ENCODE assay signal across 8 cellular contexts in the genomic region with DNA sequence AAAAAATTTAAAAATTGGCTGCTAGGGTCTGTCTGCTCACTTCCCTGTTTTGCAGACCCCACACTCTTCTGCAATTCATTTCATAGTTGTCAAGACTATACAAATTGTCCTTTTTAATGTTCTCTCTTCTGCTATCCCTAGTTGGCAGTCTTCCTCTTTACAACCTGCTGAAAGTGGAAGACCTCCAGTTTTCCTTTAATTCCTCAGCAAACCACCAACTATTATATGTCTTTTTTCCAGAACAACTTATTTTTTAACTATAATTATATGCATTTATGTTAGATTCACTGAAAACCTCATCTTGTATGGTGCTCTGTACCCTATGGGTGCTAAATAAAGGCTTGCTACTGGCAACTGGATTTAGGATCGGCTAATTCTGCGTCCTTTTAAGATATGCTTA. TPM values are rescaled to one million over a fixed set of nuclear protein-coding genes. Genes with fewer than 3 reads are reported as not detected.
DNase-seq lines count a peak whose midpoint lies in the region; ATAC-seq lines count a peak whose summit lies in the region.

No MANE protein-coding gene starts in this region.

- no peaks in the 10 kb centered on the region for H3K4me1 ChIP-seq in iPS-18a (ENCODE audit: control insufficient read depth, low read depth, low read length)
- H3K4me1 ChIP-seq in thymus (ENCODE audit: control insufficient read depth, insufficient read depth, low read length): peaks cover 11% of the 10 kb centered on the region

- intact Hi-C loops in activated CD4-positive, alpha-beta T cell treated with anti-CD3 and anti-CD28 coated beads, Interleukin-2, amount 10 ng/mL, durations not matched to agents 24 days and 14 days (cut with micrococcal nuclease): loop anchor here (1.0 to 10.0 kb wide), 10 partner anchors 48 to 873 kb away; a partner anchor contains a TSS

- no peaks in the 10 kb centered on the region for H3K27me3 ChIP-seq in iPS-18a (ENCODE audit: control insufficient read depth, insufficient read depth, low read length)
- no peaks in the 10 kb centered on the region for H3K27me3 ChIP-seq in thymus (ENCODE audit: control insufficient read depth, insufficient read depth)

- H3K36me3 ChIP-seq in iPS-18a (ENCODE audit: control insufficient read depth, low read depth, low read length) (no peaks in the 10 kb centered on the region), thymus (ENCODE audit: control insufficient read depth, insufficient read depth) (peaks cover 6% of the 10 kb centered on the region)

- H3K36me3 Mint-ChIP-seq in activated CD4-positive, alpha-beta T cell treated with anti-CD3 and anti-CD28 coated beads, Interleukin-2, amount 10 ng/mL, durations not matched to agents 24 days and 14 days (ENCODE audit: low read depth): peaks cover 36% of the 10 kb centered on the region
- H3K36me3 Mint-ChIP-seq in T-cell: peaks cover 26% of the 10 kb centered on the region

- POLR2A ChIA-PET in T-cell (lab: Charles Lee): interaction anchor here in 1 of 2 donors (0.7 kb wide), 1 partner anchor 45 kb away, joined by 3 read pairs; no protein-coding TSS in a partner anchor

- H3K27ac ChIP-seq in iPS-18a (ENCODE audit: low read length): no peak overlapping the region
- no peak overlapping the region for H3K27ac ChIP-seq in thymus (ENCODE audit: low read depth)

- peaks cover 43% of the 10 kb centered on the region for H3K4me1 Mint-ChIP-seq in activated CD4-positive, alpha-beta T cell treated with anti-CD3 and anti-CD28 coated beads, Interleukin-2, amount 10 ng/mL, durations not matched to agents 24 days and 14 days
- peaks cover 44 to 46% (median 45%) of the 10 kb centered on the region in 3 donors for H3K4me1 Mint-ChIP-seq in T-cell

- peak overlapping the region; percentile 74 for H3K4me3 ChIP-seq in iPS-18a (ENCODE audit: low read length)
- peak overlapping the region; percentile 84 for H3K4me3 ChIP-seq in thymus (ENCODE audit: low read length)

- H3K9me3 ChIP-seq in iPS-18a (ENCODE audit: control insufficient read depth, low read depth, low read length): no peaks in the 10 kb centered on the region
- H3K9me3 ChIP-seq in thymus (ENCODE audit: control insufficient read depth): no peaks in the 10 kb centered on the region

- H3K27ac Mint-ChIP-seq in activated CD4-positive, alpha-beta T cell treated with anti-CD3 and anti-CD28 coated beads, Interleukin-2, amount 10 ng/mL, durations not matched to agents 24 days and 14 days: peak overlapping the region; percentile 99
- H3K27ac Mint-ChIP-seq in T-cell: peak overlapping the region; percentile 100

- H3K9me3 Mint-ChIP-seq in activated CD4-positive, alpha-beta T cell treated with anti-CD3 and anti-CD28 coated beads, Interleukin-2, amount 10 ng/mL, durations not matched to agents 24 days and 14 days: no peaks in the 10 kb centered on the region
- no peaks in the 10 kb centered on the region for H3K9me3 Mint-ChIP-seq in T-cell

- no peak for DNase-seq in activated CD4-positive, alpha-beta T cell treated with anti-CD3 and anti-CD28 coated beads, Interleukin-2, amount 10 ng/mL, durations not matched to agents 24 days and 14 days
- DNase-seq in activated CD4-positive, alpha-beta T cell treated with anti-CD3 and anti-CD28 coated beads, Interleukin-2, amount 50 U/mL, for 4 hours: no peak
- no peak for DNase-seq in T-cell
- no peak for DNase-seq in NCI-H446 (lab: John Stamatoyannopoulos, UW)
- no peak for DNase-seq in C1 segment of cervical spinal cord (lab: John Stamatoyannopoulos, UW)
- no peak for DNase-seq in dermis blood vessel endothelial cell

- CTCF ChIA-PET in T-cell (lab: Charles Lee): interaction anchor here in 1 of 2 donors (0.6 kb wide), 2 partner anchors 28 to 443 kb away, joined by 3 read pairs; no protein-coding TSS in a partner anchor

- WGBS in thymus: 65% methylated on average over 2 of the region's 2 CpGs

- peak overlapping the region; percentile 95 for H3K4me3 Mint-ChIP-seq in activated CD4-positive, alpha-beta T cell treated with anti-CD3 and anti-CD28 coated beads, Interleukin-2, amount 10 ng/mL, durations not matched to agents 24 days and 14 days
- peak overlapping the region; percentile 95 to 98 (median 98) for H3K4me3 Mint-ChIP-seq in T-cell

- peak overlapping the region; percentile 69 for H3K9ac ChIP-seq in iPS-18a (ENCODE audit: low read length)

- no peaks in the 10 kb centered on the region for H3K27me3 Mint-ChIP-seq in activated CD4-positive, alpha-beta T cell treated with anti-CD3 and anti-CD28 coated beads, Interleukin-2, amount 10 ng/mL, durations not matched to agents 24 days and 14 days
- no peaks in the 10 kb centered on the region for H3K27me3 Mint-ChIP-seq in T-cell

- no peak for ATAC-seq in T-cell (replicated peaks in 1 of 4)

RNA-seq across cellular contexts. Expression of a gene that starts 1.1 kb away (rescaled TPM):
- total RNA-seq in activated CD4-positive, alpha-beta T cell treated with anti-CD3 and anti-CD28 coated beads, Interleukin-2, amount 10 ng/mL, durations not matched to agents 24 days and 14 days: 56.8 and 60.8 TPM in 2 replicates
- 100 to 1,000 TPM in 3 of 5 donors, 10 to 100 TPM in 2; 94.0 to 119 (median 113) TPM for total RNA-seq in T-cell
- polyA plus RNA-seq in thymus: 170 TPM
- total RNA-seq in dermis blood vessel endothelial cell: 11.1 and 13.7 TPM in 2 replicates

RNA-seq across cellular contexts. Expression of a gene that starts 50.6 kb away (rescaled TPM):
- total RNA-seq in activated CD4-positive, alpha-beta T cell treated with anti-CD3 and anti-CD28 coated beads, Interleukin-2, amount 10 ng/mL, durations not matched to agents 24 days and 14 days: 13.4 and 14.5 TPM in 2 replicates
- 10 to 100 TPM; 20.0 to 22.2 (median 21.1) TPM for total RNA-seq in T-cell
- polyA plus RNA-seq in thymus: 8.1 TPM
- total RNA-seq in dermis blood vessel endothelial cell: 9.9 and 10.7 TPM in 2 replicates

RNA-seq across cellular contexts. Expression of a gene that starts 50.8 kb away (rescaled TPM):
- 5.7 and 6.8 TPM in 2 replicates for total RNA-seq in activated CD4-positive, alpha-beta T cell treated with anti-CD3 and anti-CD28 coated beads, Interleukin-2, amount 10 ng/mL, durations not matched to agents 24 days and 14 days
- total RNA-seq in T-cell (1 to 10 TPM; 3.4 to 5.9 (median 5.0) TPM), dermis blood vessel endothelial cell (8.3 and 8.7 TPM in 2 replicates)
- 7.6 TPM for polyA plus RNA-seq in thymus
